ENCODE assay signal across 20 cellular contexts in genomic region chr2:201960300-201960699, GRCh38.
A peak's percentile ranks its signal among the peaks of the same experiment; 100 is the strongest.
DNase-seq lines count a peak whose midpoint lies in the region; ATAC-seq and TF ChIP-seq lines count a peak whose summit lies in the region.
"Had no signal": no experiment of that assay in that cellular context is flagged by ENCODE, and none has a peak within 500 bp of the region (broad histone marks: within the 10 kb centered on the region; RNA-seq: fewer than 3 reads in every experiment).

No MANE protein-coding gene starts in this region.

- peak overlapping the region; percentile 1; the same call in 1 of the 2 replicates for H3K27ac Mint-ChIP-seq in WTC11
- H3K27ac Mint-ChIP-seq: B cell; CD4-positive, alpha-beta T cell had no signal

- TF ChIP-seq CTCF in WTC11 (IDR thresholded peaks at IDR 0.05), result no peak

- no peaks in the 10 kb centered on the region for H3K9me3 Mint-ChIP-seq in WTC11
- H3K9me3 Mint-ChIP-seq: CD4-positive, alpha-beta T cell had no signal

- peaks cover 10% of the 10 kb centered on the region; the same call in 1 of the 2 replicates for H3K36me3 Mint-ChIP-seq in WTC11

- ATAC-seq in WTC11, result peak; percentile 68
- no peak for ATAC-seq in stimulated activated naive CD8-positive, alpha-beta T cell treated with anti-CD3 and anti-CD28 coated beads, Interleukin-15, Interleukin-2, amounts not matched to agents 100 U/mL and 50 U/mL, for 24 hours
- ATAC-seq: HCT116 had no signal

- peak; percentile 15 for DNase-seq in NCI-H748 (lab: John Stamatoyannopoulos, UW; ENCODE audit: unreplicated experiment)
- DNase-seq in NCI-H748 treated with DMSO at 0.1 percent for 48 hours (lab: John Stamatoyannopoulos, UW), result no peak
- no peak for DNase-seq in WTC11 (ENCODE audit: low spot score)
- peak; percentile 26 for DNase-seq in middle frontal gyrus (ENCODE audit: extremely low spot score, low spot score)
- DNase-seq in NCI-H69 (lab: John Stamatoyannopoulos, UW), result no peak
- DNase-seq in erythroblast (lab: John Stamatoyannopoulos, UW), result no peak
- no peak for DNase-seq in stimulated activated naive CD8-positive, alpha-beta T cell treated with anti-CD3 and anti-CD28 coated beads, Interleukin-15, Interleukin-2, amounts not matched to agents 100 U/mL and 50 U/mL, for 24 hours
- DNase-seq in NCI-H226, result no peak
- DNase-seq: 8988T; Caco-2; CD4-positive, alpha-beta T cell; GF-D8; NCI-H1105; NCI-H2107; NCI-H345; NCI-H526 treated with DMSO at 0.1 percent for 48 hours; SHP77; SK-N-SH had no signal

- no peak overlapping the region for H3K4me3 Mint-ChIP-seq in WTC11
- H3K4me3 Mint-ChIP-seq: B cell; CD4-positive, alpha-beta T cell had no signal

- POLR2A ChIA-PET in WTC11 (lab: Charles Lee), result interaction anchor here (1.4 kb wide), 1 partner anchor 180 kb away, joined by 3 read pairs; the partner anchor contains the start of gene ALS2

- H3K4me1 Mint-ChIP-seq in WTC11, result peaks cover 42% of the 10 kb centered on the region

- CTCF ChIA-PET in WTC11 (lab: Charles Lee), result interaction anchor here (0.9 to 1.5 kb wide), 3 partner anchors 13 to 75 kb away, joined by 3 read pairs; no protein-coding TSS in a partner anchor

- no peaks in the 10 kb centered on the region for H3K27me3 Mint-ChIP-seq in WTC11 (ENCODE audit: low read depth)

- TF ChIP-seq POLR2A in erythroblast (IDR thresholded peaks at IDR 0.05; ENCODE audit: low read length), result no peak

TF ChIP-seq in WTC11, 78 proteins besides CTCF, POLR2A, EP300 and RAD21:
- TF ChIP-seq NFE2L1 (CRISPR knock-in tag; IDR thresholded peaks at IDR 0.05) (no peak), NR1H2 (CRISPR knock-in tag; IDR thresholded peaks at IDR 0.05) (no peak), ZNF317 (CRISPR knock-in tag; IDR thresholded peaks at IDR 0.05; ENCODE audit: borderline replicate concordance, low read depth) (no peak), E2F5 (CRISPR knock-in tag; IDR thresholded peaks at IDR 0.05) (no peak), JUN (CRISPR knock-in tag; IDR thresholded peaks at IDR 0.05) (no peak), ZBTB43 (CRISPR knock-in tag; IDR thresholded peaks at IDR 0.05) (no peak), SOX15 (CRISPR knock-in tag; IDR thresholded peaks at IDR 0.05) (no peak), HMGXB4 (CRISPR knock-in tag; IDR thresholded peaks at IDR 0.05) (no peak), TCF7 (CRISPR knock-in tag; IDR thresholded peaks at IDR 0.05; ENCODE audit: low read depth) (no peak), FOXP4 (CRISPR knock-in tag; IDR thresholded peaks at IDR 0.05) (no peak)

Comparison
In these comparisons a context has a peak if more than half of its experiments do, and no peak if none do; other contexts are left out.
1. DNase-seq: peak in NCI-H748 (single experiment) and middle frontal gyrus (single experiment); none in NCI-H748 treated with DMSO at 0.1 percent for 48 hours (single experiment), WTC11 (single experiment), NCI-H69 (single experiment), erythroblast (0 of 2), stimulated activated naive CD8-positive, alpha-beta T cell treated with anti-CD3 and anti-CD28 coated beads, Interleukin-15, Interleukin-2, amounts not matched to agents 100 U/mL and 50 U/mL, for 24 hours (single experiment) and NCI-H226 (single experiment).